In the genomic region with DNA sequence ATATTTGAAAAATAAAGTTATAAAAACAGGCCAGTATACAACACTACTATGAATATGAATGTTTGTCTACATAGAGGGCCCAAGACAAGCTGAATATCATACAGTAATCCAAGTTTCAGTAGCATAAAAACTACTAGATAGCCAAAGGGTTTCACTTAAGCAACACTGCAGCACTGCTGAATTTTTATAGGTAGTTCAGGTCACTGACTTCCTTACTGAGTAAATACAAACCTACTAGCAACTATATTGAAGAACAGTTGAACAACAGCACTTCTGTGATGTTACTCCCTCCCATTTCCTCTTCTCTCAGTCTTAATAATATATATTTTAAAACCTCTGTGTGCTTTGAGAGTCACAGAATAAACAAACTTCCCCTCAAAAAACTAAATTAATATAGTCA, we compare ENCODE assay signal across 11 cellular contexts. TPM values are rescaled to one million over a fixed set of nuclear protein-coding genes. Genes with fewer than 3 reads are reported as not detected.
DNase-seq lines count a peak whose midpoint lies in the region; ATAC-seq, FAIRE-seq and TF ChIP-seq lines count a peak whose summit lies in the region.
"Had no signal": no experiment of that assay in that cellular context is flagged by ENCODE, and none has a peak within 500 bp of the region (broad histone marks: within the 10 kb centered on the region; RNA-seq: fewer than 3 reads in every experiment).

No MANE protein-coding gene starts in this region.

- peak overlapping the region; percentile 75 for H3K27ac ChIP-seq in CD4-positive, CD25-positive, alpha-beta regulatory T cell (ENCODE audit: insufficient read depth, low read length, poor library complexity, severe bottlenecking)
- no peak overlapping the region for H3K27ac ChIP-seq in endothelial cell of umbilical vein (ENCODE audit: insufficient read depth, low read depth, low read length)

- peaks cover 1% of the 10 kb centered on the region for H3K79me2 ChIP-seq in endothelial cell of umbilical vein (ENCODE audit: control insufficient read depth, insufficient read depth, low read length)

- intact Hi-C loops in endothelial cell of umbilical vein (cut with micrococcal nuclease) = no loop called here
- intact Hi-C loops in activated CD4-positive, alpha-beta T cell treated with anti-CD3 and anti-CD28 coated beads, Interleukin-2, amount 10 ng/mL, durations not matched to agents 24 days and 14 days (cut with micrococcal nuclease) = no loop called here

- no peak for TF ChIP-seq CTCF in endothelial cell of umbilical vein (IDR thresholded peaks at IDR 0.05; ENCODE audit: extremely low read depth in 1 of 2, insufficient read depth in 1 of 2, low read depth in 1 of 2, low read length in 2 of 2)

- H3K9ac ChIP-seq in endothelial cell of umbilical vein (replicated peaks; ENCODE audit: extremely low read depth, insufficient read depth, low read length) = no peak overlapping the region

- peak in 2 of 3 donors; percentile 18 to 53 for DNase-seq in CD4-positive, CD25-positive, alpha-beta regulatory T cell
- DNase-seq in endothelial cell of umbilical vein (ENCODE audit: low read depth, low spot score) (peak; percentile 4), NCI-H226 (no peak), MG63 (no peak)
- DNase-seq in activated CD4-positive, alpha-beta T cell treated with anti-CD3 and anti-CD28 coated beads, Interleukin-2, amount 10 ng/mL, durations not matched to agents 24 days and 14 days = no peak
- no peak for DNase-seq in activated effector memory CD4-positive, alpha-beta T cell treated with anti-CD3 and anti-CD28 coated beads, Interleukin-2, amount 50 U/mL, for 16 hours
- DNase-seq: mammary epithelial cell, T1000 had no signal

- H3K36me3 ChIP-seq in CD4-positive, CD25-positive, alpha-beta regulatory T cell (ENCODE audit: control insufficient read depth, insufficient read depth, low read length) = peaks cover 8% of the 10 kb centered on the region
- no peaks in the 10 kb centered on the region for H3K36me3 ChIP-seq in endothelial cell of umbilical vein (ENCODE audit: control insufficient read depth in 2 of 2, extremely low read depth in 1 of 2, insufficient read depth in 2 of 2, low read length in 2 of 2)
- no peaks in the 10 kb centered on the region for H3K36me3 ChIP-seq in MG63

- H3K27me3 ChIP-seq in CD4-positive, CD25-positive, alpha-beta regulatory T cell (ENCODE audit: control insufficient read depth, insufficient read depth, low read length) = no peaks in the 10 kb centered on the region
- H3K27me3 ChIP-seq in endothelial cell of umbilical vein (ENCODE audit: control insufficient read depth in 2 of 2, insufficient read depth in 2 of 2, low read length in 2 of 2) = no peaks in the 10 kb centered on the region
- no peaks in the 10 kb centered on the region for H3K27me3 ChIP-seq in MG63

- H3K4me3 Mint-ChIP-seq in CD4-positive, CD25-positive, alpha-beta regulatory T cell = peak overlapping the region; percentile 13 to 68 (median 44)
- H3K4me3 Mint-ChIP-seq in activated CD4-positive, alpha-beta T cell treated with anti-CD3 and anti-CD28 coated beads, Interleukin-2, amount 10 ng/mL, durations not matched to agents 24 days and 14 days = no peak overlapping the region
- H3K4me3 Mint-ChIP-seq: activated naive CD8-positive, alpha-beta T cell had no signal

- POLR2A ChIA-PET in endothelial cell of umbilical vein (lab: Charles Lee) = interaction anchor here (0.6 kb wide), 1 partner anchor 43 kb away, joined by 3 read pairs; a partner anchor contains a TSS

- no peaks in the 10 kb centered on the region for H3K9me3 ChIP-seq in CD4-positive, CD25-positive, alpha-beta regulatory T cell (ENCODE audit: control insufficient read depth in 2 of 2, low read length in 2 of 2)
- H3K9me3 ChIP-seq in endothelial cell of umbilical vein (replicated peaks; ENCODE audit: control insufficient read depth, insufficient read depth, low read length) (no peaks in the 10 kb centered on the region), MG63 (no peaks in the 10 kb centered on the region)

- dilution Hi-C loops in endothelial cell of umbilical vein (cut with MboI; ENCODE audit: extremely low pct_ligation_motif_present, low sequenced_read_pairs) = no loop called here

- H3K4me2 ChIP-seq in endothelial cell of umbilical vein (ENCODE audit: insufficient read depth, low read length) = no peak overlapping the region

- H2AFZ ChIP-seq in endothelial cell of umbilical vein (ENCODE audit: low read depth, low read length) = no peak overlapping the region

- CTCF ChIA-PET in endothelial cell of umbilical vein (lab: Charles Lee) = interaction anchor here (0.9 to 1.5 kb wide), 3 partner anchors 8 to 24 kb away, joined by 3 to 4 read pairs (median 3); no protein-coding TSS in a partner anchor

- H3K27me3 Mint-ChIP-seq in CD4-positive, CD25-positive, alpha-beta regulatory T cell = no peaks in the 10 kb centered on the region
- no peaks in the 10 kb centered on the region for H3K27me3 Mint-ChIP-seq in activated CD4-positive, alpha-beta T cell treated with anti-CD3 and anti-CD28 coated beads, Interleukin-2, amount 10 ng/mL, durations not matched to agents 24 days and 14 days
- H3K27me3 Mint-ChIP-seq: activated naive CD8-positive, alpha-beta T cell had no signal

- H3K4me1 Mint-ChIP-seq in CD4-positive, CD25-positive, alpha-beta regulatory T cell = peaks cover 36 to 68% (median 57%) of the 10 kb centered on the region in 4 donors
- peaks cover 18% of the 10 kb centered on the region for H3K4me1 Mint-ChIP-seq in activated CD4-positive, alpha-beta T cell treated with anti-CD3 and anti-CD28 coated beads, Interleukin-2, amount 10 ng/mL, durations not matched to agents 24 days and 14 days

- ATAC-seq in CD4-positive, CD25-positive, alpha-beta regulatory T cell (ENCODE audit: low read depth in 2 of 2) = peak; percentile 62 to 75
- ATAC-seq in GM21390 (IDR thresholded peaks at IDR 0.05; ENCODE audit: unreplicated experiment) (peak; percentile 71), HG03439 (IDR thresholded peaks at IDR 0.05; ENCODE audit: unreplicated experiment) (peak; percentile 39)

- no peaks in the 10 kb centered on the region for H3K9me1 ChIP-seq in endothelial cell of umbilical vein (replicated peaks; ENCODE audit: control insufficient read depth, extremely low read depth, insufficient read depth, low read length)

- peaks cover 16% of the 10 kb centered on the region for H3K36me3 Mint-ChIP-seq in CD4-positive, CD25-positive, alpha-beta regulatory T cell
- peaks cover 31% of the 10 kb centered on the region for H3K36me3 Mint-ChIP-seq in activated CD4-positive, alpha-beta T cell treated with anti-CD3 and anti-CD28 coated beads, Interleukin-2, amount 10 ng/mL, durations not matched to agents 24 days and 14 days (ENCODE audit: low read depth)

- no peaks in the 10 kb centered on the region for H4K20me1 ChIP-seq in endothelial cell of umbilical vein (replicated peaks; ENCODE audit: control insufficient read depth, extremely low read depth, insufficient read depth, low read length)

- BruUV-seq in endothelial cell of umbilical vein (replicated peaks; lab: Mats Ljungman, UMichigan) = TSS peak; percentile 8

- TF ChIP-seq POLR2A in endothelial cell of umbilical vein (IDR thresholded peaks at IDR 0.05; ENCODE audit: low read depth, low read length) = no peak

- H3K4me1 ChIP-seq in CD4-positive, CD25-positive, alpha-beta regulatory T cell (ENCODE audit: control insufficient read depth, insufficient read depth, low read length, poor library complexity, severe bottlenecking) = peaks cover 33% of the 10 kb centered on the region
- no peaks in the 10 kb centered on the region for H3K4me1 ChIP-seq in endothelial cell of umbilical vein (ENCODE audit: control insufficient read depth, extremely low read depth, insufficient read depth, low read length)

- H3K4me3 ChIP-seq in CD4-positive, CD25-positive, alpha-beta regulatory T cell (ENCODE audit: low read depth, low read length) = peak overlapping the region; percentile 69
- H3K4me3 ChIP-seq in endothelial cell of umbilical vein (replicated peaks in 1 of 3; ENCODE audit: insufficient read depth in 1 of 3, low read depth in 1 of 3, low read length in 3 of 3) (no peak overlapping the region), MG63 (no peak overlapping the region)

- no peaks in the 10 kb centered on the region for H3K9me3 Mint-ChIP-seq in CD4-positive, CD25-positive, alpha-beta regulatory T cell
- no peaks in the 10 kb centered on the region for H3K9me3 Mint-ChIP-seq in activated CD4-positive, alpha-beta T cell treated with anti-CD3 and anti-CD28 coated beads, Interleukin-2, amount 10 ng/mL, durations not matched to agents 24 days and 14 days

- FAIRE-seq in endothelial cell of umbilical vein (lab: Jason Lieb, UNC) = no peak

- H3K27ac Mint-ChIP-seq in CD4-positive, CD25-positive, alpha-beta regulatory T cell = peak overlapping the region; percentile 8 to 88 (median 10)
- no peak overlapping the region for H3K27ac Mint-ChIP-seq in activated CD4-positive, alpha-beta T cell treated with anti-CD3 and anti-CD28 coated beads, Interleukin-2, amount 10 ng/mL, durations not matched to agents 24 days and 14 days
- H3K27ac Mint-ChIP-seq: activated naive CD8-positive, alpha-beta T cell had no signal

TF ChIP-seq in endothelial cell of umbilical vein, 7 proteins besides CTCF, POLR2A, EP300 and RAD21 (continues in another document):
- TF ChIP-seq POLR2AphosphoS5 (IDR thresholded peaks at IDR 0.05; ENCODE audit: insufficient read depth, low read depth, low read length) = no peak
- no peak for TF ChIP-seq JUN (IDR thresholded peaks at IDR 0.05; ENCODE audit: borderline replicate concordance, insufficient read depth, insufficient read length, low read depth)
- no peak for TF ChIP-seq GATA2 (IDR thresholded peaks at IDR 0.05; ENCODE audit: insufficient read depth, insufficient read length, low read depth, low read length)
- TF ChIP-seq FOS (IDR thresholded peaks at IDR 0.05; ENCODE audit: borderline replicate concordance, insufficient read depth, low read length) = no peak
- TF ChIP-seq MYC (IDR thresholded peaks at IDR 0.05; ENCODE audit: low read depth, low read length) = no peak
- no peak for TF ChIP-seq EZH2 (IDR thresholded peaks at IDR 0.05; ENCODE audit: borderline replicate concordance, low read depth, low read length, severe bottlenecking)

RNA-seq across cellular contexts. Expression of a gene that starts 42.7 kb away (rescaled TPM):
- total RNA-seq in CD4-positive, CD25-positive, alpha-beta regulatory T cell = 26.2 TPM
- 1 to 10 TPM; 6.9 to 9.7 (median 8.0) TPM for polyA plus RNA-seq in CD4-positive, CD25-positive, alpha-beta regulatory T cell
- total RNA-seq in endothelial cell of umbilical vein = 32.1 and 33.4 TPM in 2 replicates
- polyA plus RNA-seq in endothelial cell of umbilical vein = 11.1 and 13.3 TPM in 2 replicates
- polyA plus RNA-seq in endothelial cell of umbilical vein (2011; cell fraction: cytosol; rRNA removed) = 11.2 and 11.6 TPM in 2 replicates
- 8.5 and 8.6 TPM in 2 replicates for polyA plus RNA-seq in endothelial cell of umbilical vein (2011; cell fraction: nucleus; rRNA removed)
- polyA plus RNA-seq in endothelial cell of umbilical vein (2012) = 12.4 and 15.7 TPM in 2 replicates
- polyA minus RNA-seq in endothelial cell of umbilical vein = 54.5 and 63.9 TPM in 2 replicates
- 32.1 TPM for polyA minus RNA-seq in endothelial cell of umbilical vein (2011; cell fraction: cytosol; rRNA and poly(A)+ RNA removed)
- polyA minus RNA-seq in endothelial cell of umbilical vein (2011; cell fraction: nucleus; rRNA and poly(A)+ RNA removed) = 12.3 TPM in 2 replicates
- 42.6 and 43.4 TPM in 2 replicates for total RNA-seq in activated CD4-positive, alpha-beta T cell treated with anti-CD3 and anti-CD28 coated beads, Interleukin-2, amount 10 ng/mL, durations not matched to agents 24 days and 14 days
- 16.1 and 22.8 TPM in 2 replicates for total RNA-seq in MG63 (2014; rRNA removed; shearing (Covaris generic); ENCODE audit: low replicate concordance)

Comparison
In these comparisons a context has a peak if more than half of its experiments do, and no peak if none do; other contexts are left out.
1. DNase-seq: peak in CD4-positive, CD25-positive, alpha-beta regulatory T cell (2 of 3) and endothelial cell of umbilical vein (single experiment); none in NCI-H226 (single experiment), activated CD4-positive, alpha-beta T cell treated with anti-CD3 and anti-CD28 coated beads, Interleukin-2, amount 10 ng/mL, durations not matched to agents 24 days and 14 days (single experiment), activated effector memory CD4-positive, alpha-beta T cell treated with anti-CD3 and anti-CD28 coated beads, Interleukin-2, amount 50 U/mL, for 16 hours (single experiment) and MG63 (single experiment).
2. Peak in every context shown above with its lines, with median percentiles within 50 percentile points of each other: ATAC-seq.